ENCODE assay signal across 31 cellular contexts in genomic region chr10:57621466-57621865, GRCh38.
"Had no signal": no experiment of that assay in that cellular context is flagged by ENCODE, and none has a peak within 500 bp of the region (broad histone marks: within the 10 kb centered on the region; RNA-seq: fewer than 3 reads in every experiment).

No MANE protein-coding gene starts in this region.

- H3K27me3 ChIP-seq: dorsolateral prefrontal cortex, gastrocnemius medialis, neural progenitor cell, ovary, suprapubic skin, transverse colon, upper lobe of right lung, uterus had no signal

- H3K9me3 Mint-ChIP-seq: mesothelial cell of epicardium, nephron, neural progenitor cell had no signal

- H3K4me3 Mint-ChIP-seq: mesothelial cell of epicardium; naive thymus-derived CD4-positive, alpha-beta T cell; nephron; neural progenitor cell; stimulated activated naive CD8-positive, alpha-beta T cell treated with anti-CD3 and anti-CD28 coated beads, Interleukin-15, amount 100 ng/mL, for 72 hours had no signal

- H3K4me2 ChIP-seq: neural progenitor cell, smooth muscle cell had no signal

- H3K36me3 ChIP-seq: gastrocnemius medialis, neural progenitor cell, ovary, suprapubic skin, transverse colon, upper lobe of right lung, uterus had no signal

- DNase-seq: cortex of kidney; dorsolateral prefrontal cortex; effector CD4-positive, alpha-beta T cell; foreskin fibroblast; gastrocnemius medialis; head of caudate nucleus; mesenchymal stem cell; mucosa of descending colon; naive thymus-derived CD4-positive, alpha-beta T cell; ovary; posterior cingulate gyrus; psoas muscle; right cardiac atrium; stimulated activated CD4-positive, alpha-beta T cell treated with anti-CD3 and anti-CD28 coated beads, Interleukin-12 subunit alpha, Interleukin-12 subunit beta, amount 100 ng/mL, for 4 hours; stimulated activated CD4-positive, alpha-beta T cell treated with anti-CD3 and anti-CD28 coated beads, Interleukin-1b, Interleukin-23, amount 100 ng/mL, for 48 hours; stimulated activated CD4-positive, alpha-beta T cell treated with anti-CD3 and anti-CD28 coated beads, Interleukin-4, amount 100 ng/mL, for 1 hour; stimulated activated CD8-positive, alpha-beta memory T cell treated with anti-CD3 and anti-CD28 coated beads, Interleukin-4, amount 100 ng/mL, for 48 hours; stimulated activated naive CD4-positive, alpha-beta T cell; stimulated activated naive CD8-positive, alpha-beta T cell treated with anti-CD3 and anti-CD28 coated beads, Interleukin-15, amount 100 ng/mL, for 72 hours; transverse colon; upper lobe of right lung; uterus had no signal

- H3K27ac Mint-ChIP-seq: mesothelial cell of epicardium; naive thymus-derived CD4-positive, alpha-beta T cell; nephron; neural progenitor cell; stimulated activated naive CD8-positive, alpha-beta T cell treated with anti-CD3 and anti-CD28 coated beads, Interleukin-15, amount 100 ng/mL, for 72 hours had no signal

- H3K4me1 ChIP-seq: gastrocnemius medialis, neural progenitor cell, psoas muscle, suprapubic skin, transverse colon, upper lobe of right lung, uterus had no signal

- ATAC-seq: esophagus mucosa; gastrocnemius medialis; left lobe of liver; mucosa of descending colon; naive thymus-derived CD4-positive, alpha-beta T cell; psoas muscle; right cardiac atrium; stimulated activated naive CD8-positive, alpha-beta T cell treated with anti-CD3 and anti-CD28 coated beads, Interleukin-15, amount 100 ng/mL, for 72 hours; upper lobe of right lung had no signal

- H3K36me3 Mint-ChIP-seq: mesothelial cell of epicardium; naive thymus-derived CD4-positive, alpha-beta T cell; neural progenitor cell had no signal

- H3K27ac ChIP-seq: dorsolateral prefrontal cortex, epithelial cell of prostate, gastrocnemius medialis, neural progenitor cell, ovary, psoas muscle, suprapubic skin, transverse colon, upper lobe of right lung, uterus had no signal

- H3K9me3 ChIP-seq: gastrocnemius medialis, mucosa of descending colon, ovary, psoas muscle, suprapubic skin, transverse colon, upper lobe of right lung, uterus had no signal

- H3K4me3 ChIP-seq: dorsolateral prefrontal cortex, gastrocnemius medialis, mucosa of descending colon, neural progenitor cell, ovary, psoas muscle, smooth muscle cell, suprapubic skin, transverse colon, upper lobe of right lung, uterus had no signal

- H2AFZ ChIP-seq: neural progenitor cell had no signal

- H3K27me3 Mint-ChIP-seq: naive thymus-derived CD4-positive, alpha-beta T cell; stimulated activated naive CD8-positive, alpha-beta T cell treated with anti-CD3 and anti-CD28 coated beads, Interleukin-15, amount 100 ng/mL, for 72 hours had no signal

- H3K4me1 Mint-ChIP-seq: naive thymus-derived CD4-positive, alpha-beta T cell; nephron; neural progenitor cell; stimulated activated naive CD8-positive, alpha-beta T cell treated with anti-CD3 and anti-CD28 coated beads, Interleukin-15, amount 100 ng/mL, for 72 hours had no signal

- FAIRE-seq: keratinocyte had no signal
